8 cellular contexts compared by ENCODE assay signal in genomic region chr7:12210179-12211053, GRCh38. TPM values are rescaled to one million over a fixed set of nuclear protein-coding genes. Genes with fewer than 3 reads are reported as not detected.
DNase-seq lines count a peak whose midpoint lies in the region; ATAC-seq and TF ChIP-seq lines count a peak whose summit lies in the region.

No MANE protein-coding gene starts in this region.

- H3K27ac ChIP-seq in HUES6 (ENCODE audit: low read depth, low read length): no peak overlapping the region
- H3K27ac ChIP-seq in parathyroid adenoma: peak overlapping the region; percentile 95

- H3K9me3 ChIP-seq in HUES6 (ENCODE audit: control insufficient read depth, insufficient read depth, low read depth, low read length) (no peaks in the 10 kb centered on the region), parathyroid adenoma (ENCODE audit: control insufficient read depth, low read length) (no peaks in the 10 kb centered on the region)

- H3K36me3 ChIP-seq in HUES6 (ENCODE audit: control insufficient read depth, insufficient read depth, low read length): no peaks in the 10 kb centered on the region; the same call in 1 of the 2 replicates
- no peaks in the 10 kb centered on the region for H3K36me3 ChIP-seq in parathyroid adenoma (ENCODE audit: control insufficient read depth, insufficient read depth, low read length)

- peak overlapping the region; percentile 97 for H2AFZ ChIP-seq in parathyroid adenoma

- peaks cover 9% of the 10 kb centered on the region for H3K36me3 Mint-ChIP-seq in activated T-cell treated with anti-CD3 and anti-CD28 coated beads, Interleukin-2, amount 50 U/mL, for 4 hours (ENCODE audit: insufficient read depth)

- peak overlapping the region; percentile 91 for H3K9ac ChIP-seq in HUES6 (ENCODE audit: low read length)
- H3K9ac ChIP-seq in parathyroid adenoma: peak overlapping the region; percentile 12

- TF ChIP-seq CTCF in parathyroid adenoma (IDR thresholded peaks at IDR 0.05): no peak

- H3K27me3 ChIP-seq in HUES6 (ENCODE audit: control insufficient read depth, insufficient read depth, low read length) (peaks cover 11% of the 10 kb centered on the region; the same call in 1 of the 2 replicates), parathyroid adenoma (ENCODE audit: control insufficient read depth, insufficient read depth, low read length) (no peaks in the 10 kb centered on the region)

- DNase-seq in NOMO-1 (lab: John Stamatoyannopoulos, UW; ENCODE audit: unreplicated experiment in 2 of 2) (peak; percentile 14 to 26), NOMO-1 treated with dmso at 0.1 percent for 144 hours (lab: John Stamatoyannopoulos, UW; ENCODE audit: unreplicated experiment) (no peak), head of caudate nucleus (peak in 35 of 42 donors; percentile 13 to 68 (median 39)), ecto neural progenitor cell (ENCODE audit: low spot score) (no peak)
- no peak for DNase-seq in activated T-cell treated with anti-CD3 and anti-CD28 coated beads, Interleukin-2, amount 50 U/mL, for 4 hours

- H3K4me1 ChIP-seq in HUES6 (ENCODE audit: control insufficient read depth, insufficient read depth, low read length): 0 out of 2 replicates have a peak, but pooled peaks cover 2% of the 10 kb centered on the region
- H3K4me1 ChIP-seq in parathyroid adenoma: no peaks in the 10 kb centered on the region

- peak; percentile 49 for ATAC-seq in GM21717 (IDR thresholded peaks at IDR 0.05; ENCODE audit: unreplicated experiment)
- peak; percentile 12 to 16 for ATAC-seq in activated T-cell treated with anti-CD3 and anti-CD28 coated beads, Interleukin-2, amount 50 U/mL, for 4 hours

- H3K79me2 ChIP-seq in parathyroid adenoma: peaks cover 16% of the 10 kb centered on the region

- H3K27me3 Mint-ChIP-seq in activated T-cell treated with anti-CD3 and anti-CD28 coated beads, Interleukin-2, amount 50 U/mL, for 4 hours (ENCODE audit: low read depth): no peaks in the 10 kb centered on the region

- peak overlapping the region; percentile 88 for H3K4me3 Mint-ChIP-seq in activated T-cell treated with anti-CD3 and anti-CD28 coated beads, Interleukin-2, amount 50 U/mL, for 4 hours

- H3K9me3 Mint-ChIP-seq in activated T-cell treated with anti-CD3 and anti-CD28 coated beads, Interleukin-2, amount 50 U/mL, for 4 hours: no peaks in the 10 kb centered on the region

- peak overlapping the region; percentile 90 for H3K4me2 ChIP-seq in parathyroid adenoma (ENCODE audit: low read length)

- peaks cover 36% of the 10 kb centered on the region for H3K4me1 Mint-ChIP-seq in activated T-cell treated with anti-CD3 and anti-CD28 coated beads, Interleukin-2, amount 50 U/mL, for 4 hours (ENCODE audit: low read depth)

- intact Hi-C loops in head of caudate nucleus (cut with DNase I): no loop called here

- H3K4me3 ChIP-seq in HUES6 (ENCODE audit: low read depth, low read length) (peak overlapping the region; percentile 83), parathyroid adenoma (ENCODE audit: low read depth, low read length) (peak overlapping the region; percentile 85)

RNA-seq across cellular contexts. Expression of gene TMEM106B, which starts 0.7 kb away (rescaled TPM):
- 10 to 100 TPM; 21.8 to 25.4 (median 22.1) TPM for total RNA-seq in activated T-cell treated with anti-CD3 and anti-CD28 coated beads, Interleukin-2, amount 50 U/mL, for 4 hours

Comparison
In these comparisons a context has a peak if more than half of its experiments do, and no peak if none do; other contexts are left out.
1. DNase-seq: peak in NOMO-1 (2 of 2) and head of caudate nucleus (35 of 42); none in NOMO-1 treated with dmso at 0.1 percent for 144 hours (single experiment), activated T-cell treated with anti-CD3 and anti-CD28 coated beads, Interleukin-2, amount 50 U/mL, for 4 hours (single experiment) and ecto neural progenitor cell (single experiment).